28 cellular contexts compared by ENCODE assay signal in the genomic region with DNA sequence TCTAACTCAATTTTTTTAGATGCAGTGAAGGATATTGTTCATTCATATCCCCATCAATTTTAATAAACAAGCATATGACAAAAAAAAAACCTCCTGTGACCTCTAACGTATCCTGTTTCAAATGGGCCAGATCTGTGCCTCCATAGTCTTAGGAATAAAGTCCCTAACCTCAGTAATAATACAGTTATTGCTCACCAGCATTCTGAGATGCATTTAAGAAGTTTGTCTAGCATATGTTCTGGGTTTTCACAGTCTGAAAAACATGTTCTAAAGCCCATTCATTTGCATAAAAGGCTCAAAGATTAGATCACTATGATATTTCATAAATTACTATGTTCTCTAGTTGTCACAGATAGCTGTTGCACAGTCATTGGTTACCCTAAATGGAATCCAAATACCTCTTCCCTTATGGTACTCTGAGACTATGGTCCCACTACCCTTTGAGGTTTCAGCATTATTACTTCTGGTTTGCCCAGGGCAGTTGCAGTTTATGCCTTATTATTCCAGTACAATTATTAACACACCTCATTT.
"Had no signal": no experiment of that assay in that cellular context is flagged by ENCODE, and none has a peak within 500 bp of the region (broad histone marks: within the 10 kb centered on the region; RNA-seq: fewer than 3 reads in every experiment).

No MANE protein-coding gene starts in this region.

- H3K27ac ChIP-seq: colonic mucosa, dorsolateral prefrontal cortex, hepatocyte, left lung, right lobe of liver, testis, uterus had no signal

- H3K4me1 ChIP-seq: colonic mucosa, left lung, right lobe of liver, testis, uterus had no signal

- H3K4me2 ChIP-seq: hepatocyte had no signal

- H3K79me2 ChIP-seq: hepatocyte had no signal

- ATAC-seq: activated T-cell treated with anti-CD3 and anti-CD28 coated beads, Interleukin-2, amount 50 U/mL, for 72 hours; effector memory CD8-positive, alpha-beta T cell; esophagus mucosa; left lung; naive thymus-derived CD4-positive, alpha-beta T cell; right lobe of liver; stimulated activated naive B cell treated with anti-CD40 and anti-IgM and Interleukin-4, amounts not matched to agents 10 μg/mL and 1 μg/mL and 100 μg/mL, for 72 hours had no signal

- H3K9me3 ChIP-seq: colonic mucosa, left lung, right lobe of liver, testis had no signal

- H3K36me3 ChIP-seq: colonic mucosa, left lung, right lobe of liver, uterus had no signal

- DNase-seq: activated CD4-positive, alpha-beta T cell treated with anti-CD3 and anti-CD28 coated beads for 4 hours; activated CD4-positive, alpha-beta T cell treated with anti-CD3 and anti-CD28 coated beads, Interleukin-2, amount 50 U/mL, for 48 hours; activated CD4-positive, CD25-positive, alpha-beta regulatory T cell; activated effector memory CD4-positive, alpha-beta T cell treated with Interleukin-2 at 50 U/mL for 16 hours; activated naive CD4-positive, alpha-beta T cell treated with anti-CD3 and anti-CD28 coated beads for 36 hours; activated naive CD8-positive, alpha-beta T cell treated with anti-CD3 and anti-CD28 coated beads, Interleukin-2, amount 10 ng/mL, durations not matched to agents 7 days and 5 days; activated T-cell treated with anti-CD3 and anti-CD28 coated beads, Interleukin-2, amount 50 U/mL, for 72 hours; amniotic stem cell; colonic mucosa; dorsolateral prefrontal cortex; effector memory CD8-positive, alpha-beta T cell; glutamatergic neuron; immature natural killer cell; left lung; naive thymus-derived CD4-positive, alpha-beta T cell; posterior cingulate gyrus; right lobe of liver; small intestine; stimulated activated CD4-positive, alpha-beta T cell treated with anti-CD3 and anti-CD28 coated beads, Interleukin-2, amount 100 ng/mL, for 24 hours; stimulated activated naive B cell treated with anti-CD40 and anti-IgM and Interleukin-4, amounts not matched to agents 10 μg/mL and 1 μg/mL and 100 μg/mL, for 72 hours; testis; trophoblast cell; uterus had no signal

- FAIRE-seq: bronchial epithelial cell, endothelial cell of umbilical vein, frontal cortex had no signal

- H3K4me3 ChIP-seq: colonic mucosa, dorsolateral prefrontal cortex, hepatocyte, left lung, right lobe of liver, testis, uterus had no signal

- H3K27me3 ChIP-seq: colonic mucosa, dorsolateral prefrontal cortex, hepatocyte, left lung, right lobe of liver, testis, uterus had no signal

- H2AFZ ChIP-seq: hepatocyte had no signal
